Comparison of ENCODE assay signal across 17 cellular contexts in the genomic region with DNA sequence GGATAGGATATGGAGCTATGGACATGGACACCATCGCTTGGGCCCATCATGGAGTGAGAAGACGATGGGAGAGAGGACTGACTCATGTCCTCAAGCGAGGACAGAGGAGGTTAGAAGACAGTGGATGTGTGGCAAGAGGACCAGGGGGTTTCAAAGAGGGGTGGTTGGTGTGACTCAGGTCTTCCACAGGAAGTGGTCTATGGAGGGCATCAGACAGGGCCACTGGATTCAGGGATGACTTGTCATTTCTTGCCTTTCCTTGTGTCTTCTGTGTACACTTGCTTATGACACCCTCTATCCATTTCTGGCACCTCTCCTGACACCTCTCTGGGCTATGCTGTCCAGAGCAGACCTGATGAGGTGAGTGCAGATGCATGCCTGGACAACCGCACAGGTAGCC.
"Had no signal": no experiment of that assay in that cellular context is flagged by ENCODE, and none has a peak within 500 bp of the region (broad histone marks: within the 10 kb centered on the region; RNA-seq: fewer than 3 reads in every experiment).

No MANE protein-coding gene starts in this region.

- H3K9me3 Mint-ChIP-seq: activated naive CD4-positive, alpha-beta T cell treated with anti-CD3 and anti-CD28 coated beads, Interleukin-2, amount 10 ng/mL, durations not matched to agents 7 days and 5 days; dendritic cell treated with granulocyte-macrophage colony-stimulating factor and Interleukin-4, amounts not matched to agents 40 ng/mL and 50 ng/mL, for 4 days; nephron progenitor cell; T-helper 1 cell treated with Interleukin-12 subunit alpha and Interleukin-12 subunit beta and Interleukin-4 antibody, amounts not matched to agents 30 μg/mL and 1 μg/mL, for 36 hours had no signal

- DNase-seq: activated CD4-positive, alpha-beta T cell treated with anti-CD3 and anti-CD28 coated beads, Interleukin-2, amount 50 U/mL, for 1 hour; activated CD4-positive, CD25-positive, alpha-beta regulatory T cell treated with anti-CD3 and anti-CD28 coated beads, Interleukin-2, amount 50 U/mL, for 72 hours; activated CD8-positive, alpha-beta memory T cell treated with anti-CD3 and anti-CD28 coated beads, Interleukin-2, amount 10 ng/mL, durations not matched to agents 7 days and 5 days; activated effector memory CD4-positive, alpha-beta T cell treated with Interleukin-2 at 50 U/mL for 16 hours; activated naive CD4-positive, alpha-beta T cell treated with anti-CD3 and anti-CD28 coated beads, Interleukin-2, amount 10 ng/mL, durations not matched to agents 7 days and 5 days; activated T-cell treated with anti-CD3 and anti-CD28 coated beads, Interleukin-2, amount 50 U/mL, for 1 hour; effector CD8-positive, alpha-beta T cell; gastrocnemius medialis; head of caudate nucleus; left lung; mammary epithelial cell; nephron progenitor cell; retina; spleen had no signal

- H3K27ac Mint-ChIP-seq: activated CD8-positive, alpha-beta memory T cell treated with anti-CD3 and anti-CD28 coated beads, Interleukin-2, amount 10 ng/mL, durations not matched to agents 7 days and 5 days; activated naive CD4-positive, alpha-beta T cell treated with anti-CD3 and anti-CD28 coated beads, Interleukin-2, amount 10 ng/mL, durations not matched to agents 7 days and 5 days; dendritic cell treated with granulocyte-macrophage colony-stimulating factor and Interleukin-4, amounts not matched to agents 40 ng/mL and 50 ng/mL, for 4 days; nephron progenitor cell; T-helper 1 cell treated with Interleukin-12 subunit alpha and Interleukin-12 subunit beta and Interleukin-4 antibody, amounts not matched to agents 30 μg/mL and 1 μg/mL, for 36 hours had no signal

- H3K4me3 Mint-ChIP-seq: activated CD8-positive, alpha-beta memory T cell treated with anti-CD3 and anti-CD28 coated beads, Interleukin-2, amount 10 ng/mL, durations not matched to agents 7 days and 5 days; activated naive CD4-positive, alpha-beta T cell treated with anti-CD3 and anti-CD28 coated beads, Interleukin-2, amount 10 ng/mL, durations not matched to agents 7 days and 5 days; dendritic cell treated with granulocyte-macrophage colony-stimulating factor and Interleukin-4, amounts not matched to agents 40 ng/mL and 50 ng/mL, for 4 days; nephron progenitor cell; T-helper 1 cell treated with Interleukin-12 subunit alpha and Interleukin-12 subunit beta and Interleukin-4 antibody, amounts not matched to agents 30 μg/mL and 1 μg/mL, for 36 hours had no signal

- H3K27me3 Mint-ChIP-seq: activated CD8-positive, alpha-beta memory T cell treated with anti-CD3 and anti-CD28 coated beads, Interleukin-2, amount 10 ng/mL, durations not matched to agents 7 days and 5 days; activated naive CD4-positive, alpha-beta T cell treated with anti-CD3 and anti-CD28 coated beads, Interleukin-2, amount 10 ng/mL, durations not matched to agents 7 days and 5 days had no signal

- H3K36me3 Mint-ChIP-seq: activated CD8-positive, alpha-beta memory T cell treated with anti-CD3 and anti-CD28 coated beads, Interleukin-2, amount 10 ng/mL, durations not matched to agents 7 days and 5 days; activated naive CD4-positive, alpha-beta T cell treated with anti-CD3 and anti-CD28 coated beads, Interleukin-2, amount 10 ng/mL, durations not matched to agents 7 days and 5 days had no signal

- ATAC-seq: activated CD8-positive, alpha-beta memory T cell treated with anti-CD3 and anti-CD28 coated beads, Interleukin-2, amount 10 ng/mL, durations not matched to agents 7 days and 5 days; esophagus mucosa; gastrocnemius medialis; left lung had no signal

- H3K4me1 Mint-ChIP-seq: activated naive CD4-positive, alpha-beta T cell treated with anti-CD3 and anti-CD28 coated beads, Interleukin-2, amount 10 ng/mL, durations not matched to agents 7 days and 5 days; nephron progenitor cell had no signal
